Comparison of ENCODE assay signal across 8 cellular contexts in the genomic region with DNA sequence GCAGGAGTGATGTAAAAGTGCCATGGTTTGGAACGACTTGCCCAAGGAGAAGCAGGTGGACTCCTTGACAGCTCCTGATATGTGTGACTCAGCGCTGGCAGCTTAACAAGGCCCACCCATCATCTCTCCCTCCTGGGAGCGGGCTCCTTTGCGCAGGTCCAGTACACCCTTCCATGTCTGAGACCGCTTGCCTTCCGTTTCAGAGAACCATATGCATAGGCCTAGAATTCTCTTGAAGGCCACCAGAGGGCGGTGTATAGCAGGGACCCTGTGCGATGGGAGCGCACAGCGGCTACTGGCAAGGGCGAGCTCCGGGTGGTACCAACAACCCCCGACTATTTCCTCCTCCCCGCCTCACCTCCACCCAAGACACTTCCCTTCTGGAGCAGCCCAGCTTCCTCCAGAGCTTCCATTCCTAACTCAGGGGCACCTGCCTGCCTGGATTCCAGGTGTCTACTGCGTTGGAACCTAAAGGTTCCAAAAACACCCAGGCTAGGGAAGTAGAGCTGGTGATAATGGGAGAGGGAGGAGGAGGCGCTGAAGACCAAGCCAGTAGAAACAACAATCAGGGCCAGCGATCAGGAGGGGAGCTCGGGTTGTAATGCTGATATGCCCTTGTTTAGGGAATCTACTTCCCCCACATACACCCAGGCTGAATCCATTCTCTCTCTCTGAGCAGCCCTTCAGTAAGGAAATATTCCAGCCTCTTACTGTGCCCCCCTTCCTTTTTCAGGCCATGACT. TPM values are rescaled to one million over a fixed set of nuclear protein-coding genes. Genes with fewer than 3 reads are reported as not detected.
A peak's percentile ranks its signal among the peaks of the same experiment; 100 is the strongest.
DNase-seq lines count a peak whose midpoint lies in the region; ATAC-seq and TF ChIP-seq lines count a peak whose summit lies in the region.

No MANE protein-coding gene starts in this region.

- H3K27me3 ChIP-seq in BJ (ENCODE audit: control insufficient read depth, insufficient read depth, low read length) (peaks cover 9% of the 10 kb centered on the region), lung (ENCODE audit: control insufficient read depth, insufficient read depth) (no peaks in the 10 kb centered on the region)

- H3K4me3 ChIP-seq in BJ (ENCODE audit: low read depth, low read length) (no peak overlapping the region), lung (no peak overlapping the region)

- H3K9me3 ChIP-seq in lung (ENCODE audit: control insufficient read depth in 2 of 2, insufficient read depth in 1 of 2, low read length in 1 of 2), result no peaks in the 10 kb centered on the region

- H3K36me3 ChIP-seq in BJ (ENCODE audit: control insufficient read depth, insufficient read depth, low read length) (no peaks in the 10 kb centered on the region), lung (ENCODE audit: control insufficient read depth in 2 of 2, insufficient read depth in 2 of 2, low read length in 2 of 2) (no peaks in the 10 kb centered on the region)

- peak; percentile 39 for DNase-seq in BJ (ENCODE audit: low read depth)
- peak; percentile 82 for DNase-seq in HPDE6-E6E7 (ENCODE audit: extremely low spot score)
- peak; percentile 94 for DNase-seq in NCI-H748 treated with DMSO at 0.1 percent for 48 hours (lab: John Stamatoyannopoulos, UW)
- peak; percentile 60 for DNase-seq in activated CD4-positive, alpha-beta T cell treated with anti-CD3 and anti-CD28 coated beads, Interleukin-2, amount 50 U/mL, for 1 hour
- DNase-seq in dermis microvascular lymphatic vessel endothelial cell (ENCODE audit: low read depth in 2 of 2), result peak; percentile 66 to 87
- DNase-seq in lung (ENCODE audit: low spot score), result peak; percentile 84
- DNase-seq in stimulated activated CD8-positive, alpha-beta memory T cell treated with anti-CD3 and anti-CD28 coated beads, Interleukin-12 subunit alpha, Interleukin-12 subunit beta, amount 100 ng/mL, for 24 hours (ENCODE audit: extremely low read depth), result peak; percentile 52

- CTCF ChIA-PET in BJ (lab: Yijun Ruan, JAX), result interaction anchor here (0.6 to 6.5 kb wide), 28 partner anchors 8 to 234 kb away, joined by 3 to 145 read pairs (median 6); partner anchors contain the start of genes KMT2D, LMBR1L, RHEBL1 and TROAP

- ATAC-seq in GM19351 (IDR thresholded peaks at IDR 0.05; ENCODE audit: unreplicated experiment) (peak; percentile 92), lung (ENCODE audit: insufficient read depth, low FRiP score) (peak; percentile 94)

- no peak overlapping the region for H3K27ac ChIP-seq in lung (ENCODE audit: low read depth in 1 of 2, low read length in 1 of 2)

- H3K4me1 ChIP-seq in lung (ENCODE audit: control insufficient read depth in 2 of 2, insufficient read depth in 2 of 2, low read length in 2 of 2), result peaks cover 0 to 27% of the 10 kb centered on the region in 2 donors

- TF ChIP-seq CTCF in BJ (IDR thresholded peaks at IDR 0.05; ENCODE audit: insufficient read depth, low read depth, low read length), result peak; percentile 93
- TF ChIP-seq CTCF in lung (IDR thresholded peaks at IDR 0.05; ENCODE audit: control extremely low read depth, extremely low read depth), result peak; percentile 89

- POLR2A ChIA-PET in BJ (lab: Charles Lee), result no interaction called here

- whole genome bisulfite sequencing in lung, 2 donors, result 1 to 2% methylated on average over 18 of the region's 18 CpGs

RNA-seq across cellular contexts. Expression of gene DHH, which starts 6.2 kb away (rescaled TPM):
- polyA plus RNA-seq in BJ (2011; rRNA removed) (not detected in 2 replicates), lung (under 1 TPM; 0.16 to 0.64 TPM)
- polyA minus RNA-seq in BJ (2011; rRNA and poly(A)+ RNA removed), result 0.21 TPM in 1 of 2 replicates, not detected in the other
- total RNA-seq in dermis microvascular lymphatic vessel endothelial cell (0.25 and 0.39 TPM in 2 replicates), lung (1 to 10 TPM; 1.3 to 2.6 TPM)

RNA-seq across cellular contexts. Expression of gene RHEBL1, which starts 18.6 kb away (rescaled TPM):
- 0.82 and 1.3 TPM in 2 replicates for polyA plus RNA-seq in BJ (2011; rRNA removed)
- 0.57 and 0.62 TPM in 2 replicates for polyA minus RNA-seq in BJ (2011; rRNA and poly(A)+ RNA removed)
- total RNA-seq in dermis microvascular lymphatic vessel endothelial cell, result 1.9 and 2.2 TPM in 2 replicates
- total RNA-seq in lung, result 1 to 10 TPM in 1 of 2 donors, under 1 TPM in 1; 0.51 to 2.4 TPM
- polyA plus RNA-seq in lung, result 1 to 10 TPM; 1.8 to 2.6 TPM

RNA-seq across cellular contexts. Expression of gene LMBR1L, which starts 22.3 kb away (rescaled TPM):
- polyA plus RNA-seq in BJ (2011; rRNA removed) (37.2 and 63.1 TPM in 2 replicates), lung (10 to 100 TPM; 34.8 to 39.0 TPM)
- 51.2 and 61.6 TPM in 2 replicates for polyA minus RNA-seq in BJ (2011; rRNA and poly(A)+ RNA removed)
- total RNA-seq in dermis microvascular lymphatic vessel endothelial cell (79.7 and 97.0 TPM in 2 replicates), lung (10 to 100 TPM; 38.5 to 70.1 TPM)

RNA-seq across cellular contexts. Expression of gene KMT2D, which starts 27.8 kb away (rescaled TPM):
- polyA plus RNA-seq in BJ (2011; rRNA removed) (8.2 and 9.7 TPM in 2 replicates), lung (10 to 100 TPM; 27.6 to 39.7 TPM)
- 19.1 and 25.5 TPM in 2 replicates for polyA minus RNA-seq in BJ (2011; rRNA and poly(A)+ RNA removed)
- total RNA-seq in dermis microvascular lymphatic vessel endothelial cell (20.0 and 34.0 TPM in 2 replicates), lung (100 to 1,000 TPM in 1 of 2 donors, 10 to 100 TPM in 1; 58.7 to 115 TPM)

RNA-seq across cellular contexts. Expression of gene TUBA1B, which starts 42.8 kb away (rescaled TPM):
- polyA plus RNA-seq in BJ (2011; rRNA removed), result 2,513 and 3,601 TPM in 2 replicates
- polyA minus RNA-seq in BJ (2011; rRNA and poly(A)+ RNA removed), result 1,200 and 2,134 TPM in 2 replicates
- total RNA-seq in dermis microvascular lymphatic vessel endothelial cell, result 914 and 1,463 TPM in 2 replicates
- 100 to 1,000 TPM; 261 to 900 TPM for total RNA-seq in lung
- polyA plus RNA-seq in lung, result 1,000 to 10,000 TPM in 1 of 2 donors, 100 to 1,000 TPM in 1; 415 to 1,091 TPM

Comparison
In these comparisons a context has a peak if more than half of its experiments do, and no peak if none do; other contexts are left out.
1. DNase-seq: peak in every context shown above with its lines; median percentile 94 in NCI-H748 treated with DMSO at 0.1 percent for 48 hours; 84 in lung; 82 in HPDE6-E6E7; 76 in dermis microvascular lymphatic vessel endothelial cell; 60 in activated CD4-positive, alpha-beta T cell treated with anti-CD3 and anti-CD28 coated beads, Interleukin-2, amount 50 U/mL, for 1 hour; 52 in stimulated activated CD8-positive, alpha-beta memory T cell treated with anti-CD3 and anti-CD28 coated beads, Interleukin-12 subunit alpha, Interleukin-12 subunit beta, amount 100 ng/mL, for 24 hours; 39 in BJ.